In the genomic region with DNA sequence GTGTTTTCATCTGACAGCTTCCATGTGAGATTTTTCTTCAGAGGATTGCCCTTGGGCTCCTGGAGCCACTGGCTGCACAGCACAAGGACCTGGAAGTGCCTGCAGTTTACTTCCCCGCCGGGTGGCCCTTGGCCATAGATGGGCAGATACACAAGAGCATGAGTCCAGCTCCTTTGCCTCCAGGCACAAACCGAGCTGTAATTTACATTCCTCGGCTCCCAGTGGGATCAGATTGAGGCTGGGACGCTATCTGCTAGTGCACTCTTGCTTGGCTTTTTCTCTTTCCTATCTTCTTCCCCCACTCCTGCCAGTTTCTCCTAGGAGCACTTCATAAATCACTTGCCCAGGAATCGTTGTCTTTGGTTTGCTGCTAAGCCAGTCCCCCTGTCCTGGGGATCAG, we compare ENCODE assay signal across 19 cellular contexts.
DNase-seq lines count a peak whose midpoint lies in the region; TF ChIP-seq lines count a peak whose summit lies in the region.
"Had no signal": no experiment of that assay in that cellular context is flagged by ENCODE, and none has a peak within 500 bp of the region (broad histone marks: within the 10 kb centered on the region; RNA-seq: fewer than 3 reads in every experiment).

No MANE protein-coding gene starts in this region.

- POLR2A ChIA-PET in BJ (lab: Charles Lee): interaction anchor here (1.0 kb wide), 1 partner anchor 85 kb away, joined by 6 read pairs; no protein-coding TSS in a partner anchor

- no peak overlapping the region for H3K4me2 ChIP-seq in mesendoderm (ENCODE audit: low read length)

- H4K8ac ChIP-seq in mesendoderm (ENCODE audit: low read depth, low read length): no peak overlapping the region

- intact Hi-C loops in ascending aorta (cut with DNase I): no loop called here

- H3K36me3 Mint-ChIP-seq in HFFc6 (ENCODE audit: low read depth): peaks cover 6% of the 10 kb centered on the region
- no peaks in the 10 kb centered on the region for H3K36me3 Mint-ChIP-seq in immature natural killer cell

- WGBS in mesendoderm (ENCODE audit: extremely low coverage, insufficient coverage, low lambda C conversion rate): no CpG with 5 or more reads among the region's 6 CpGs

- peak overlapping the region; percentile 56 to 68 for H3K27ac ChIP-seq in ascending aorta
- H3K27ac ChIP-seq in mesendoderm (ENCODE audit: low read depth, low read length): no peak overlapping the region
- H3K27ac ChIP-seq: foreskin keratinocyte had no signal

- no peaks in the 10 kb centered on the region for H3K79me1 ChIP-seq in mesendoderm (ENCODE audit: low read length)

- H3K36me3 ChIP-seq in BJ (ENCODE audit: control insufficient read depth, insufficient read depth, low read length): no peaks in the 10 kb centered on the region
- H3K36me3 ChIP-seq in ascending aorta: no peaks in the 10 kb centered on the region
- H3K36me3 ChIP-seq in mesendoderm (ENCODE audit: control insufficient read depth, insufficient read depth, low read length): no peaks in the 10 kb centered on the region
- H3K36me3 ChIP-seq: adrenal gland, ovary had no signal

- H2BK15ac ChIP-seq in mesendoderm (replicated peaks; ENCODE audit: low read depth): no peak overlapping the region

- H2BK120ac ChIP-seq in mesendoderm (ENCODE audit: low read depth, low read length): no peak overlapping the region

- peak overlapping the region; percentile 84 for H3K27ac Mint-ChIP-seq in HFFc6
- no peak overlapping the region for H3K27ac Mint-ChIP-seq in immature natural killer cell
- H3K27ac Mint-ChIP-seq: T-helper 1 cell treated with Interleukin-12 subunit alpha and Interleukin-12 subunit beta and Interleukin-4 antibody, amounts not matched to agents 30 μg/mL and 1 μg/mL, for 36 hours had no signal

- no peak overlapping the region for H3K18ac ChIP-seq in mesendoderm (ENCODE audit: low read length)

- TF ChIP-seq CTCF in BJ (IDR thresholded peaks at IDR 0.05; ENCODE audit: insufficient read depth, low read depth, low read length) (0 out of 2 replicates have a peak, but pooled peaks have one; percentile 6), HFFc6 (IDR thresholded peaks at IDR 0.05) (no peak), ascending aorta (IDR thresholded peaks at IDR 0.05) (no peak)

- H3K23ac ChIP-seq in mesendoderm (ENCODE audit: low read length): no peak overlapping the region

- no peak overlapping the region for H4K5ac ChIP-seq in mesendoderm (ENCODE audit: low read length)

- H3K4ac ChIP-seq in mesendoderm (ENCODE audit: low read depth, low read length): no peak overlapping the region

- H2AK5ac ChIP-seq in mesendoderm (ENCODE audit: low read length): no peak overlapping the region

- H3K4me3 Mint-ChIP-seq in HFFc6 (peak overlapping the region; percentile 30), immature natural killer cell (no peak overlapping the region)
- H3K4me3 Mint-ChIP-seq: T-helper 1 cell treated with Interleukin-12 subunit alpha and Interleukin-12 subunit beta and Interleukin-4 antibody, amounts not matched to agents 30 μg/mL and 1 μg/mL, for 36 hours had no signal

- H2BK5ac ChIP-seq in mesendoderm (ENCODE audit: low read length): no peak overlapping the region

- H3K9me3 Mint-ChIP-seq in HFFc6 (no peaks in the 10 kb centered on the region), immature natural killer cell (no peaks in the 10 kb centered on the region)
- H3K9me3 Mint-ChIP-seq: T-helper 1 cell treated with Interleukin-12 subunit alpha and Interleukin-12 subunit beta and Interleukin-4 antibody, amounts not matched to agents 30 μg/mL and 1 μg/mL, for 36 hours had no signal

- DNase-seq in BJ (ENCODE audit: low read depth): no peak
- DNase-seq in HFFc6: peak; percentile 75
- DNase-seq in ascending aorta (ENCODE audit: low spot score in 2 of 2): no peak
- DNase-seq in mesendoderm: peak; percentile 79
- no peak for DNase-seq in immature natural killer cell
- DNase-seq in germinal center (ENCODE audit: low spot score): no peak
- DNase-seq in SIG-M5 treated with dmso at 0.1 percent for 504 hours (lab: John Stamatoyannopoulos, UW; ENCODE audit: unreplicated experiment): no peak
- DNase-seq in OCI-M2 (lab: John Stamatoyannopoulos, UW; ENCODE audit: unreplicated experiment): no peak
- DNase-seq: adrenal gland; central memory CD4-positive, alpha-beta T cell; effector memory CD4-positive, alpha-beta T cell; foreskin keratinocyte; Karpas-422; NCI-H1105 treated with DMSO at 0.1 percent for 48 hours; NCI-H82; ovary; stimulated activated CD4-positive, alpha-beta T cell treated with anti-CD3 and anti-CD28 coated beads, Interleukin-2, amount 100 ng/mL, for 48 hours; substantia nigra had no signal

- H3K27me3 Mint-ChIP-seq in HFFc6 (ENCODE audit: insufficient read depth): peaks cover 2% of the 10 kb centered on the region
- peaks cover 0 to 8% (median 0%) of the 10 kb centered on the region in 3 donors for H3K27me3 Mint-ChIP-seq in immature natural killer cell (ENCODE audit: low read depth in 3 of 3)

- no peak overlapping the region for H3K9ac ChIP-seq in mesendoderm (ENCODE audit: low read length)

- H3K79me2 ChIP-seq in mesendoderm (ENCODE audit: control insufficient read depth, insufficient read depth, low read length): no peaks in the 10 kb centered on the region

- H3K4me3 ChIP-seq in BJ (ENCODE audit: low read depth, low read length) (no peak overlapping the region), ascending aorta (no peak overlapping the region), mesendoderm (ENCODE audit: low read length) (no peak overlapping the region)
- H3K4me3 ChIP-seq: adrenal gland, ovary had no signal

- peaks cover 48% of the 10 kb centered on the region for H3K4me1 Mint-ChIP-seq in HFFc6 (ENCODE audit: low read depth)
- no peaks in the 10 kb centered on the region for H3K4me1 Mint-ChIP-seq in immature natural killer cell

- H3K27me3 ChIP-seq in BJ (ENCODE audit: control insufficient read depth, insufficient read depth, low read length) (no peaks in the 10 kb centered on the region), ascending aorta (no peaks in the 10 kb centered on the region), mesendoderm (ENCODE audit: insufficient read depth, low read length, poor library complexity) (no peaks in the 10 kb centered on the region)
- H3K27me3 ChIP-seq: adrenal gland, ovary had no signal

- peaks cover 17 to 21% of the 10 kb centered on the region in 2 donors for H3K4me1 ChIP-seq in ascending aorta
- H3K4me1 ChIP-seq in mesendoderm (ENCODE audit: control insufficient read depth, low read depth, low read length): peaks cover 8% of the 10 kb centered on the region
- H3K4me1 ChIP-seq: adrenal gland, foreskin keratinocyte had no signal

- no peak overlapping the region for H3K56ac ChIP-seq in mesendoderm (ENCODE audit: low read length)

- CTCF ChIA-PET in BJ (lab: Yijun Ruan, JAX): interaction anchor here (0.7 to 1.4 kb wide), 2 partner anchors 14 to 45 kb away, joined by 5 to 7 read pairs; no protein-coding TSS in a partner anchor

- no peaks in the 10 kb centered on the region for H3K9me3 ChIP-seq in ascending aorta
- H3K9me3 ChIP-seq: adrenal gland, ovary had no signal

Comparison
In these comparisons a context has a peak if more than half of its experiments do, and no peak if none do; other contexts are left out.
1. DNase-seq: peak in HFFc6 (single experiment) and mesendoderm (single experiment); none in BJ (single experiment), ascending aorta (0 of 2), immature natural killer cell (0 of 3), germinal center (single experiment), SIG-M5 treated with dmso at 0.1 percent for 504 hours (single experiment) and OCI-M2 (single experiment).